ENCODE assay signal across 26 cellular contexts in the genomic region with DNA sequence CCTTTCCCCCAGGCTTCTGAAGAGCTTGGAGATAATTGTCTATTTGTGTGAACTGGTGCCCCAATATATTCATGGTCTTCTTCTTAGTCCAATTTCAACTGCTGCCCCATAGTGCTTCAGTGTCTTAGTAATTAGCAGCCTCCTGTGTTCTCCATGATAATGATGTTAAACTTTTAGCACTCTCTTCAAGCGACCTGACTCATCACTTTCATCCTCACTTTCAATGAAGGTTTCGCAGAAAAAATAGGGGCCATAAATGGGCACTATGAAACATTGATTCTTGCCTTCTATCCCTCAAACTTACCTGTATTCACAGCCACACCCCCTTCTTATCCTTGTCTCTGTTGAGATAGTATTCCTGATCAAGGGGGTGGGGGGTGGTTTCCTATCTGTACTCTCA.
"Had no signal": no experiment of that assay in that cellular context is flagged by ENCODE, and none has a peak within 500 bp of the region (broad histone marks: within the 10 kb centered on the region; RNA-seq: fewer than 3 reads in every experiment).

No MANE protein-coding gene starts in this region.

- H3K4me2 ChIP-seq: neural progenitor cell, smooth muscle cell had no signal

- H3K4me3 ChIP-seq: neural progenitor cell, ovary, psoas muscle, skin epidermis, smooth muscle cell, spleen, stomach, thoracic aorta, thyroid gland, tibial nerve, upper lobe of left lung, uterus had no signal

- ATAC-seq: naive thymus-derived CD4-positive, alpha-beta T cell; natural killer cell; psoas muscle; right cardiac atrium; sciatic nerve; stimulated activated effector memory CD8-positive, alpha-beta T cell treated with anti-CD3 and anti-CD28 coated beads, Interleukin-12 subunit alpha, Interleukin-12 subunit beta, amount 100 ng/mL, for 72 hours; stimulated activated naive B cell treated with anti-CD40 and anti-IgM and Interleukin-4, amounts not matched to agents 10 μg/mL and 1 μg/mL and 100 μg/mL, for 72 hours had no signal

- H3K9ac ChIP-seq: neural progenitor cell, parathyroid adenoma had no signal

- H3K27me3 ChIP-seq: neural progenitor cell, ovary, spleen, stomach, thyroid gland, tibial nerve, upper lobe of left lung, uterus had no signal

- H3K36me3 ChIP-seq: neural progenitor cell, ovary, spleen, stomach, thoracic aorta, thyroid gland, uterus had no signal

- H3K27ac ChIP-seq: neural progenitor cell, ovary, parathyroid adenoma, psoas muscle, skin epidermis, spleen, stomach, thoracic aorta, thyroid gland, tibial nerve, upper lobe of left lung, uterus had no signal

- H2AFZ ChIP-seq: neural progenitor cell, parathyroid adenoma had no signal

- DNase-seq: naive thymus-derived CD4-positive, alpha-beta T cell; natural killer cell; occipital lobe; ovary; posterior cingulate gyrus; psoas muscle; right cardiac atrium; spleen; stimulated activated CD4-positive, alpha-beta T cell treated with anti-CD3 and anti-CD28 coated beads, Interleukin-12 subunit alpha, Interleukin-12 subunit beta, amount 100 ng/mL, for 4 hours; stimulated activated CD4-positive, alpha-beta T cell treated with anti-CD3 and anti-CD28 coated beads, Interleukin-1b, Interleukin-23, amount 100 ng/mL, for 48 hours; stimulated activated CD4-positive, alpha-beta T cell treated with anti-CD3 and anti-CD28 coated beads, Interleukin-4, amount 100 ng/mL, for 24 hours; stimulated activated naive B cell treated with anti-CD40 and anti-IgM and Interleukin-4, amounts not matched to agents 10 μg/mL and 1 μg/mL and 100 μg/mL, for 72 hours; stimulated activated naive CD4-positive, alpha-beta T cell treated with Interleukin-2 at 50 U/mL for 16 hours; stomach; thyroid gland; trophoblast cell; upper lobe of left lung; uterus had no signal

- H3K9me3 ChIP-seq: ovary, psoas muscle, spleen, stomach, thoracic aorta, thyroid gland, tibial nerve, upper lobe of left lung, uterus had no signal

- H3K79me2 ChIP-seq: parathyroid adenoma had no signal

- H3K4me1 ChIP-seq: neural progenitor cell, parathyroid adenoma, psoas muscle, spleen, stomach, thyroid gland, tibial nerve, upper lobe of left lung, uterus had no signal
